Comparison of ENCODE assay signal across 8 cellular contexts in genomic region chr5:119411291-119411934, GRCh38.
DNase-seq lines count a peak whose midpoint lies in the region; ATAC-seq and TF ChIP-seq lines count a peak whose summit lies in the region.

No MANE protein-coding gene starts in this region.

- H3K36me3 Mint-ChIP-seq in memory B cell = peaks cover 2% of the 10 kb centered on the region

- H3K4me1 Mint-ChIP-seq in memory B cell = peaks cover 52% of the 10 kb centered on the region

- peaks cover 1% of the 10 kb centered on the region for H3K9me3 Mint-ChIP-seq in memory B cell

- peak overlapping the region; percentile 62 for H3K4me2 ChIP-seq in BLaER1

- no peaks in the 10 kb centered on the region for H4K20me1 ChIP-seq in BLaER1

- DNase-seq in brain microvascular endothelial cell (peak; percentile 52), memory B cell (ENCODE audit: low spot score in 2 of 2) (no peak), DMS79 treated with DMSO at 0.1 percent for 48 hours (lab: John Stamatoyannopoulos, UW) (no peak)
- no peak for DNase-seq in stimulated activated CD4-positive, alpha-beta T cell treated with anti-CD3 and anti-CD28 coated beads, Interleukin-2, amount 100 ng/mL, for 48 hours

- H3K27ac ChIP-seq in BLaER1 = peak overlapping the region; percentile 35
- peak overlapping the region; percentile 36 for H3K27ac ChIP-seq in HUES48 (ENCODE audit: low read depth, low read length)
- H3K27ac ChIP-seq in brain microvascular endothelial cell = peak overlapping the region; percentile 27

- H3K27me3 ChIP-seq in BLaER1 (no peaks in the 10 kb centered on the region), HUES48 (ENCODE audit: control insufficient read depth, insufficient read depth, low read length) (no peaks in the 10 kb centered on the region), brain microvascular endothelial cell (replicated peaks) (no peaks in the 10 kb centered on the region)

- H3K27me3 Mint-ChIP-seq in memory B cell = no peaks in the 10 kb centered on the region

- H3K4me1 ChIP-seq in BLaER1 = peaks cover 8% of the 10 kb centered on the region; the same call in 1 of the 2 replicates
- peaks cover 9% of the 10 kb centered on the region for H3K4me1 ChIP-seq in HUES48 (ENCODE audit: control insufficient read depth, insufficient read depth, low read length)

- peak overlapping the region; percentile 92 for H3K4me3 Mint-ChIP-seq in memory B cell

- ATAC-seq in memory B cell (ENCODE audit: low read depth) (no peak), HG02973 (IDR thresholded peaks at IDR 0.05; ENCODE audit: unreplicated experiment) (no peak), GM21367 (IDR thresholded peaks at IDR 0.05; ENCODE audit: unreplicated experiment) (no peak)

- in situ Hi-C loops in brain microvascular endothelial cell (cut with HindIII; ENCODE audit: low pct_ligation_motif_present, low sequenced_read_pairs) = loop anchor here (25.0 kb wide), 1 partner anchor 374 kb away; no protein-coding TSS in a partner anchor

- H3K27ac Mint-ChIP-seq in memory B cell = peak overlapping the region; percentile 89

- H3K9ac ChIP-seq in BLaER1 (peak overlapping the region; percentile 71), HUES48 (ENCODE audit: low read depth, low read length) (0 out of 2 replicates have a peak overlapping the region, but pooled peaks have one; percentile 53)

- H3K9me3 ChIP-seq in BLaER1 (no peaks in the 10 kb centered on the region), HUES48 (ENCODE audit: control insufficient read depth, insufficient read depth, low read length) (no peaks in the 10 kb centered on the region)

- H3K36me3 ChIP-seq in BLaER1 (no peaks in the 10 kb centered on the region), HUES48 (ENCODE audit: control insufficient read depth, insufficient read depth, low read length) (no peaks in the 10 kb centered on the region), brain microvascular endothelial cell (replicated peaks) (no peaks in the 10 kb centered on the region)

- TF ChIP-seq CTCF in brain microvascular endothelial cell (IDR thresholded peaks at IDR 0.05; ENCODE audit: low read depth, low read length, missing control alignments) = no peak

- H3K4me3 ChIP-seq in BLaER1 = peak overlapping the region; percentile 60
- peak overlapping the region; percentile 88 for H3K4me3 ChIP-seq in HUES48 (ENCODE audit: low read depth, low read length)
- H3K4me3 ChIP-seq in brain microvascular endothelial cell (ENCODE audit: low read depth, low read length) = peak overlapping the region; percentile 54
